ENCODE assay signal across 20 cellular contexts in genomic region chr2:147520817-147521216, GRCh38.
"Had no signal": no experiment of that assay in that cellular context is flagged by ENCODE, and none has a peak within 500 bp of the region (broad histone marks: within the 10 kb centered on the region; RNA-seq: fewer than 3 reads in every experiment).

No MANE protein-coding gene starts in this region.

- H3K27me3 ChIP-seq: heart left ventricle, neutrophil, spleen, stomach, transverse colon had no signal

- H3K4me3 ChIP-seq: heart left ventricle, mucosa of descending colon, spleen, stomach, thoracic aorta, transverse colon had no signal

- H3K36me3 ChIP-seq: heart left ventricle, neutrophil, spleen, stomach, thoracic aorta, transverse colon had no signal

- H3K4me1 ChIP-seq: transverse colon had no signal

- H3K9me3 ChIP-seq: heart left ventricle, mucosa of descending colon, neutrophil, spleen, stomach, thoracic aorta, transverse colon had no signal

- FAIRE-seq: endometrium, frontal cortex, urothelium cell line had no signal

- ATAC-seq: esophagus mucosa; heart left ventricle; mucosa of descending colon; naive thymus-derived CD8-positive, alpha-beta T cell; sciatic nerve had no signal

- DNase-seq: effector memory CD4-positive, alpha-beta T cell; heart left ventricle; hippocampal formation; mucosa of descending colon; naive thymus-derived CD8-positive, alpha-beta T cell; posterior cingulate gyrus; spleen; stimulated activated CD4-positive, alpha-beta T cell treated with anti-CD3 and anti-CD28 coated beads, Interleukin-2, amount 100 ng/mL, for 24 hours; stimulated activated CD4-positive, alpha-beta T cell treated with anti-CD3 and anti-CD28 coated beads, Interleukin-4, amount 100 ng/mL, for 4 hours; stimulated activated naive CD4-positive, alpha-beta T cell; stomach; substantia nigra; transverse colon had no signal

- H3K27ac ChIP-seq: heart left ventricle, neutrophil, spleen, stomach, thoracic aorta, transverse colon had no signal
